18 cellular contexts compared by ENCODE assay signal in the genomic region with DNA sequence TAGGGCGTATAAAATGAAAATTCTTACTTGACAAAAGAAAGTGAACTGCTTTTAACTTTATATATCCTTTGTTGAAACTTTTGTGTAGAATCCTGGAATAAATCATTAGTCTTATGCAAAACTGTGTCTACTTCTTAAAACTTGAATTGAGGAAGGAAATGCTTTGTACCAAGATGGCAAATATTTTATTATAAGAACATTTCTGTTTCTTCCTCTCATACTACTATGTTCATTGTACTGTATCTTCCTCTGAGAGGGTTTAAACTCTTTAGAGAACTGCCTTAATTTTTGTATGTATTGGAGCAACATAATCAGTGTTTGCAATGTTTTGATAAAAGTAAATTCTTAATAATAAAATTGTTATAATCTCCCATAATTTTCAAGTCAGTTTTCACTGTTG. TPM values are rescaled to one million over a fixed set of nuclear protein-coding genes. Genes with fewer than 3 reads are reported as not detected.
A peak's percentile ranks its signal among the peaks of the same experiment; 100 is the strongest.
DNase-seq lines count a peak whose midpoint lies in the region; ATAC-seq and TF ChIP-seq lines count a peak whose summit lies in the region.
"Had no signal": no experiment of that assay in that cellular context is flagged by ENCODE, and none has a peak within 500 bp of the region (broad histone marks: within the 10 kb centered on the region; RNA-seq: fewer than 3 reads in every experiment).

No MANE protein-coding gene starts in this region.

- TF ChIP-seq CTCF in natural killer cell (IDR thresholded peaks at IDR 0.05) (no peak), Peyer's patch (IDR thresholded peaks at IDR 0.05) (no peak)

- no peaks in the 10 kb centered on the region for H3K27me3 ChIP-seq in Peyer's patch
- H3K27me3 ChIP-seq: gastrocnemius medialis had no signal

- H3K27ac ChIP-seq in SK-N-MC: peak overlapping the region; percentile 94
- H3K27ac ChIP-seq in substantia nigra (ENCODE audit: low read depth, low read length, poor library complexity, severe bottlenecking): no peak overlapping the region
- peak overlapping the region in 1 of 4 donors; percentile 28 for H3K27ac ChIP-seq in Peyer's patch
- H3K27ac ChIP-seq: parathyroid adenoma had no signal

- no peaks in the 10 kb centered on the region for H3K9me3 ChIP-seq in SK-N-MC (ENCODE audit: low read depth, low read length)
- no peaks in the 10 kb centered on the region for H3K9me3 ChIP-seq in Peyer's patch
- H3K9me3 ChIP-seq: gastrocnemius medialis had no signal

- H3K27me3 Mint-ChIP-seq in natural killer cell (ENCODE audit: low read depth in 2 of 2) (no peaks in the 10 kb centered on the region), memory B cell (no peaks in the 10 kb centered on the region)
- H3K27me3 Mint-ChIP-seq in natural killer cell treated with Interleukin-12 subunit alpha and Interleukin-12 subunit beta and Interleukin-15 and Interleukin-18, amount 100 ng/mL, for 72 hours: no peaks in the 10 kb centered on the region

- H3K9me3 Mint-ChIP-seq in natural killer cell (no peaks in the 10 kb centered on the region), memory B cell (no peaks in the 10 kb centered on the region)
- no peaks in the 10 kb centered on the region for H3K9me3 Mint-ChIP-seq in natural killer cell treated with Interleukin-12 subunit alpha and Interleukin-12 subunit beta and Interleukin-15 and Interleukin-18, amount 100 ng/mL, for 72 hours
- H3K9me3 Mint-ChIP-seq: WTC11 had no signal

- H3K4me3 ChIP-seq in SK-N-MC (no peak overlapping the region), Peyer's patch (no peak overlapping the region)
- H3K4me3 ChIP-seq: gastrocnemius medialis had no signal

- no peaks in the 10 kb centered on the region for H3K36me3 Mint-ChIP-seq in natural killer cell
- peaks cover 17% of the 10 kb centered on the region for H3K36me3 Mint-ChIP-seq in natural killer cell treated with Interleukin-12 subunit alpha and Interleukin-12 subunit beta and Interleukin-15 and Interleukin-18, amount 100 ng/mL, for 72 hours
- peaks cover 13% of the 10 kb centered on the region for H3K36me3 Mint-ChIP-seq in memory B cell
- H3K36me3 Mint-ChIP-seq: WTC11 had no signal

- peaks cover 54 to 70% of the 10 kb centered on the region in 2 donors for H3K4me1 Mint-ChIP-seq in natural killer cell
- H3K4me1 Mint-ChIP-seq in natural killer cell treated with Interleukin-12 subunit alpha and Interleukin-12 subunit beta and Interleukin-15 and Interleukin-18, amount 100 ng/mL, for 72 hours (ENCODE audit: low read depth in 2 of 2): peaks cover 35 to 55% of the 10 kb centered on the region in 2 donors
- peaks cover 35% of the 10 kb centered on the region for H3K4me1 Mint-ChIP-seq in memory B cell

- no peaks in the 10 kb centered on the region for H3K36me3 ChIP-seq in SK-N-MC (ENCODE audit: insufficient read depth, low read length)
- H3K36me3 ChIP-seq in Peyer's patch: no peaks in the 10 kb centered on the region
- H3K36me3 ChIP-seq: gastrocnemius medialis had no signal

- no peak for TF ChIP-seq POLR2A in Peyer's patch (IDR thresholded peaks at IDR 0.05)

- H3K27ac Mint-ChIP-seq in natural killer cell (peak overlapping the region; percentile 83 to 89), memory B cell (peak overlapping the region; percentile 31)
- H3K27ac Mint-ChIP-seq in natural killer cell treated with Interleukin-12 subunit alpha and Interleukin-12 subunit beta and Interleukin-15 and Interleukin-18, amount 100 ng/mL, for 72 hours: peak overlapping the region in 1 of 2 donors; percentile 9
- H3K27ac Mint-ChIP-seq: WTC11 had no signal

- no peak for DNase-seq in natural killer cell
- DNase-seq in natural killer cell treated with Interleukin-12 subunit alpha and Interleukin-12 subunit beta and Interleukin-15 and Interleukin-18, amount 100 ng/mL, for 72 hours (ENCODE audit: low spot score): no peak
- DNase-seq in SK-N-MC (ENCODE audit: low read depth, low spot score): peak; percentile 24
- no peak for DNase-seq in memory B cell (ENCODE audit: low spot score in 2 of 2)
- DNase-seq in hepatic stellate cell (ENCODE audit: low spot score): no peak
- no peak for DNase-seq in substantia nigra (lab: John Stamatoyannopoulos, UW)
- DNase-seq in Peyer's patch: no peak
- DNase-seq: activated effector memory CD4-positive, alpha-beta T cell treated with Interleukin-2 at 50 U/mL for 16 hours; gastrocnemius medialis; MM.1S; NCI-H1930; NK-92 treated with Interleukin-12 subunit alpha and Interleukin-12 subunit beta, amount 100 ng/mL, for 24 hours; SHP77; T-helper 2 cell had no signal

- no peak for ATAC-seq in natural killer cell
- no peak for ATAC-seq in natural killer cell treated with Interleukin-12 subunit alpha and Interleukin-12 subunit beta and Interleukin-15 and Interleukin-18, amount 100 ng/mL, for 72 hours
- peak; percentile 50 for ATAC-seq in memory B cell (ENCODE audit: low read depth)
- no peak for ATAC-seq in GM21390 (IDR thresholded peaks at IDR 0.05; ENCODE audit: unreplicated experiment)
- ATAC-seq: gastrocnemius medialis, left lobe of liver, WTC11 had no signal

- intact Hi-C loops in natural killer cell (cut with micrococcal nuclease): no loop called here

- no peaks in the 10 kb centered on the region for H3K4me1 ChIP-seq in Peyer's patch
- H3K4me1 ChIP-seq: parathyroid adenoma had no signal

- no peak overlapping the region for H3K4me3 Mint-ChIP-seq in natural killer cell
- H3K4me3 Mint-ChIP-seq in natural killer cell treated with Interleukin-12 subunit alpha and Interleukin-12 subunit beta and Interleukin-15 and Interleukin-18, amount 100 ng/mL, for 72 hours: no peak overlapping the region
- peak overlapping the region; percentile 5 for H3K4me3 Mint-ChIP-seq in memory B cell
- H3K4me3 Mint-ChIP-seq: WTC11 had no signal

- H3K9ac ChIP-seq in SK-N-MC (ENCODE audit: insufficient read length): no peak overlapping the region
- H3K9ac ChIP-seq: parathyroid adenoma had no signal

RNA-seq across cellular contexts. Expression of a gene that starts 42.0 kb away (rescaled TPM):
- total RNA-seq in natural killer cell: 10 to 100 TPM; 93.9 to 99.4 (median 97.0) TPM
- total RNA-seq in natural killer cell treated with Interleukin-12 subunit alpha and Interleukin-12 subunit beta and Interleukin-15 and Interleukin-18, amount 100 ng/mL, for 72 hours: 10 to 100 TPM; 65.9 to 85.7 TPM
- 10 to 100 TPM; 22.3 to 43.7 (median 33.6) TPM for total RNA-seq in Peyer's patch
